Comparison of ENCODE assay signal across 12 cellular contexts in the genomic region with DNA sequence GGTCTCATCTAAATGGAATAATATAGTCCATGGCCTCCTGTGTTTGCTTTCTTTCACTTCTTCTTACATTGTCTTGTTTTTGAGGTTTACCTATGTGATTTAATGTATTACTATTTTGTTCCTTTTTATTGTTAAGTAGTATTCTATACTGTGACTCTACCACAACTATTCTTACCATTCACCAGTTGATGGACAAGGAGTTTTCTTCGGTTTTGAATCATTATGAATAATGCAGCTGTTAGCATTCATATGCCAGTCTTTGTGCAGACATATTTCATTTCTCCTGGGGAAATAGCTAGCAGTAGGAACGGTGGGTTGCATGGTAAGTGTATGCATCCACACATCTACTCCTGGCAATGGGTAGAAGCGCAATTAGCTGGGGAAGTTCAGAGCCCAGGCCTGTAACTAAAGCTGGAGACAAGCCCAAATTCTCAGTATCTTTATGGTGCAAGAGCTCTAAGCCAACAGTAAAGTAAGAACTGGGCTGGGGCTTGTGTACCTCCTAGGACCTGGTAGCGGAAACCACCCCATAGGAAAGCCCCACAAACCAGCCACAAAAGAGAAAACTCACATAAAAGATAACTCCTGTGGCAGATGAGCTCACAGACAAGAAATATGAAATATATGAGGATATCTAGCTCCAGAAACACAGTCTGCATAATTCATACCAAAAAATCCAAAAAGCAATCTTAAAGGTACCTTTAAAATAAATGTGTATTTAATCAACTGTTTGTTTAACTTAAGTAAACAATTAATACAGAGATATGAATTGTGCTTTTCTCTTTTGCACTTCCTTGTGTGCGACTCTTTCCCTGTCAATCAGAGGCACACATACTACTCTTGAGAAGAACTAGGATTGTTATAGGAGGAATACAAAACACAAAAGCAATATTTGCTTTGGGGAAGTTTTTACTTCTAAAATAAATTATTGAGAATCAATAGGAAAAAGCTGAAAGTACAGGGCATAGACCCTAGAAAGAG. TPM values are rescaled to one million over a fixed set of nuclear protein-coding genes. Genes with fewer than 3 reads are reported as not detected.
A peak's percentile ranks its signal among the peaks of the same experiment; 100 is the strongest.
DNase-seq lines count a peak whose midpoint lies in the region; ATAC-seq lines count a peak whose summit lies in the region.
"Had no signal": no experiment of that assay in that cellular context is flagged by ENCODE, and none has a peak within 500 bp of the region (broad histone marks: within the 10 kb centered on the region; RNA-seq: fewer than 3 reads in every experiment).

No MANE protein-coding gene starts in this region.

- DNase-seq in activated CD8-positive, alpha-beta memory T cell treated with anti-CD3 and anti-CD28 coated beads, Interleukin-2, amount 10 ng/mL, durations not matched to agents 7 days and 5 days = peak; percentile 49
- DNase-seq in activated CD8-positive, alpha-beta memory T cell treated with anti-CD3 and anti-CD28 coated beads for 24 hours = no peak
- peak; percentile 65 for DNase-seq in activated CD4-positive, alpha-beta T cell treated with anti-CD3 and anti-CD28 coated beads, Interleukin-2, amount 10 ng/mL, durations not matched to agents 7 days and 5 days
- DNase-seq in stimulated activated effector memory CD8-positive, alpha-beta T cell treated with anti-CD3 and anti-CD28 coated beads, Interleukin-12 subunit alpha, Interleukin-12 subunit beta, amount 100 ng/mL, for 72 hours (ENCODE audit: low spot score in 2 of 2) = no peak
- DNase-seq in NCI-H128 (lab: John Stamatoyannopoulos, UW; ENCODE audit: unreplicated experiment) (no peak), SHP77 (lab: John Stamatoyannopoulos, UW) (no peak), RKO (ENCODE audit: low spot score) (no peak)
- DNase-seq: cortex of kidney, glutamatergic neuron, mammary epithelial cell, NCI-H2081 had no signal

- H3K36me3 Mint-ChIP-seq in activated CD8-positive, alpha-beta memory T cell treated with anti-CD3 and anti-CD28 coated beads, Interleukin-2, amount 10 ng/mL, durations not matched to agents 7 days and 5 days = peaks cover 4% of the 10 kb centered on the region
- peaks cover 2% of the 10 kb centered on the region for H3K36me3 Mint-ChIP-seq in activated CD4-positive, alpha-beta T cell treated with anti-CD3 and anti-CD28 coated beads, Interleukin-2, amount 10 ng/mL, durations not matched to agents 7 days and 5 days (ENCODE audit: low read depth)
- no peaks in the 10 kb centered on the region for H3K36me3 Mint-ChIP-seq in stimulated activated effector memory CD8-positive, alpha-beta T cell treated with anti-CD3 and anti-CD28 coated beads, Interleukin-12 subunit alpha, Interleukin-12 subunit beta, amount 100 ng/mL, for 72 hours

- no peak overlapping the region for H3K27ac Mint-ChIP-seq in activated CD8-positive, alpha-beta memory T cell treated with anti-CD3 and anti-CD28 coated beads, Interleukin-2, amount 10 ng/mL, durations not matched to agents 7 days and 5 days
- no peak overlapping the region for H3K27ac Mint-ChIP-seq in activated CD4-positive, alpha-beta T cell treated with anti-CD3 and anti-CD28 coated beads, Interleukin-2, amount 10 ng/mL, durations not matched to agents 7 days and 5 days
- no peak overlapping the region for H3K27ac Mint-ChIP-seq in stimulated activated effector memory CD8-positive, alpha-beta T cell treated with anti-CD3 and anti-CD28 coated beads, Interleukin-12 subunit alpha, Interleukin-12 subunit beta, amount 100 ng/mL, for 72 hours

- POLR2A ChIA-PET in activated CD4-positive, alpha-beta T cell treated with anti-CD3 and anti-CD28 coated beads, Interleukin-2, amount 10 ng/mL, durations not matched to agents 7 days and 5 days (lab: Charles Lee) = no interaction called here

- H3K9me3 Mint-ChIP-seq in activated CD8-positive, alpha-beta memory T cell treated with anti-CD3 and anti-CD28 coated beads, Interleukin-2, amount 10 ng/mL, durations not matched to agents 7 days and 5 days (ENCODE audit: low read depth) = peaks cover 3% of the 10 kb centered on the region
- H3K9me3 Mint-ChIP-seq in activated CD4-positive, alpha-beta T cell treated with anti-CD3 and anti-CD28 coated beads, Interleukin-2, amount 10 ng/mL, durations not matched to agents 7 days and 5 days = peaks cover 14% of the 10 kb centered on the region
- H3K9me3 Mint-ChIP-seq in stimulated activated effector memory CD8-positive, alpha-beta T cell treated with anti-CD3 and anti-CD28 coated beads, Interleukin-12 subunit alpha, Interleukin-12 subunit beta, amount 100 ng/mL, for 72 hours = no peaks in the 10 kb centered on the region

- CTCF ChIA-PET in activated CD8-positive, alpha-beta memory T cell treated with anti-CD3 and anti-CD28 coated beads, Interleukin-2, amount 10 ng/mL, durations not matched to agents 7 days and 5 days (lab: Charles Lee) = interaction anchor here (1.1 to 1.5 kb wide), 2 partner anchors 12 to 16 kb away, joined by 3 read pairs; no protein-coding TSS in a partner anchor
- CTCF ChIA-PET in activated CD4-positive, alpha-beta T cell treated with anti-CD3 and anti-CD28 coated beads, Interleukin-2, amount 10 ng/mL, durations not matched to agents 7 days and 5 days (lab: Charles Lee) = interaction anchor here (0.7 to 1.7 kb wide), 3 partner anchors 16 to 857 kb away, joined by 3 to 9 read pairs (median 3); no protein-coding TSS in a partner anchor

- H3K4me3 Mint-ChIP-seq in activated CD8-positive, alpha-beta memory T cell treated with anti-CD3 and anti-CD28 coated beads, Interleukin-2, amount 10 ng/mL, durations not matched to agents 7 days and 5 days = no peak overlapping the region
- no peak overlapping the region for H3K4me3 Mint-ChIP-seq in activated CD4-positive, alpha-beta T cell treated with anti-CD3 and anti-CD28 coated beads, Interleukin-2, amount 10 ng/mL, durations not matched to agents 7 days and 5 days
- no peak overlapping the region for H3K4me3 Mint-ChIP-seq in stimulated activated effector memory CD8-positive, alpha-beta T cell treated with anti-CD3 and anti-CD28 coated beads, Interleukin-12 subunit alpha, Interleukin-12 subunit beta, amount 100 ng/mL, for 72 hours

- peaks cover 26% of the 10 kb centered on the region for H3K27me3 Mint-ChIP-seq in activated CD8-positive, alpha-beta memory T cell treated with anti-CD3 and anti-CD28 coated beads, Interleukin-2, amount 10 ng/mL, durations not matched to agents 7 days and 5 days
- H3K27me3 Mint-ChIP-seq in activated CD4-positive, alpha-beta T cell treated with anti-CD3 and anti-CD28 coated beads, Interleukin-2, amount 10 ng/mL, durations not matched to agents 7 days and 5 days = peaks cover 5% of the 10 kb centered on the region

- H3K4me1 Mint-ChIP-seq in activated CD8-positive, alpha-beta memory T cell treated with anti-CD3 and anti-CD28 coated beads, Interleukin-2, amount 10 ng/mL, durations not matched to agents 7 days and 5 days = peaks cover 26% of the 10 kb centered on the region
- peaks cover 23% of the 10 kb centered on the region for H3K4me1 Mint-ChIP-seq in activated CD4-positive, alpha-beta T cell treated with anti-CD3 and anti-CD28 coated beads, Interleukin-2, amount 10 ng/mL, durations not matched to agents 7 days and 5 days
- peaks cover 7% of the 10 kb centered on the region for H3K4me1 Mint-ChIP-seq in stimulated activated effector memory CD8-positive, alpha-beta T cell treated with anti-CD3 and anti-CD28 coated beads, Interleukin-12 subunit alpha, Interleukin-12 subunit beta, amount 100 ng/mL, for 72 hours

- ATAC-seq in activated CD8-positive, alpha-beta memory T cell treated with anti-CD3 and anti-CD28 coated beads, Interleukin-2, amount 10 ng/mL, durations not matched to agents 7 days and 5 days = peak; percentile 42
- ATAC-seq in HG02852 (IDR thresholded peaks at IDR 0.05; ENCODE audit: unreplicated experiment) = peak; percentile 79
- ATAC-seq in stimulated activated effector memory CD8-positive, alpha-beta T cell treated with anti-CD3 and anti-CD28 coated beads, Interleukin-12 subunit alpha, Interleukin-12 subunit beta, amount 100 ng/mL, for 72 hours = peak; percentile 82

RNA-seq across cellular contexts. Expression of gene CSTA, which starts 2.7 kb away (rescaled TPM):
- not detected for total RNA-seq in activated CD8-positive, alpha-beta memory T cell treated with anti-CD3 and anti-CD28 coated beads, Interleukin-2, amount 10 ng/mL, durations not matched to agents 7 days and 5 days
- total RNA-seq in activated CD4-positive, alpha-beta T cell treated with anti-CD3 and anti-CD28 coated beads, Interleukin-2, amount 10 ng/mL, durations not matched to agents 7 days and 5 days = not detected

Comparison
In these comparisons a context has a peak if more than half of its experiments do, and no peak if none do; other contexts are left out.
1. DNase-seq: peak in activated CD8-positive, alpha-beta memory T cell treated with anti-CD3 and anti-CD28 coated beads, Interleukin-2, amount 10 ng/mL, durations not matched to agents 7 days and 5 days (single experiment) and activated CD4-positive, alpha-beta T cell treated with anti-CD3 and anti-CD28 coated beads, Interleukin-2, amount 10 ng/mL, durations not matched to agents 7 days and 5 days (single experiment); none in activated CD8-positive, alpha-beta memory T cell treated with anti-CD3 and anti-CD28 coated beads for 24 hours (single experiment), stimulated activated effector memory CD8-positive, alpha-beta T cell treated with anti-CD3 and anti-CD28 coated beads, Interleukin-12 subunit alpha, Interleukin-12 subunit beta, amount 100 ng/mL, for 72 hours (0 of 2), NCI-H128 (single experiment), SHP77 (0 of 2) and RKO (single experiment).
2. Peak in every context shown above with its lines, with median percentiles within 50 percentile points of each other: ATAC-seq.